ENCODE assay signal across 8 cellular contexts in genomic region chr5:96565843-96566242, GRCh38.
DNase-seq lines count a peak whose midpoint lies in the region; ATAC-seq and TF ChIP-seq lines count a peak whose summit lies in the region.

No MANE protein-coding gene starts in this region.

- peaks cover 10% of the 10 kb centered on the region for H3K27me3 Mint-ChIP-seq in T-helper 17 cell
- H3K27me3 Mint-ChIP-seq in activated T-helper 1 cell treated with anti-CD3 and anti-CD28 coated beads, Interleukin-12 subunit alpha, Interleukin-12 subunit beta, Interleukin-2, Interleukin-4 antibody, amounts not matched to agents 30 ng/mL and 10 ng/mL and 1 ng/mL, durations not matched to agents 14 hours and 24 hours and 36 hours (ENCODE audit: insufficient read depth), result no peaks in the 10 kb centered on the region

- intact Hi-C loops in activated T-helper 1 cell treated with anti-CD3 and anti-CD28 coated beads, Interleukin-12 subunit alpha, Interleukin-12 subunit beta, Interleukin-2, Interleukin-4 antibody, amounts not matched to agents 30 ng/mL and 10 ng/mL and 1 ng/mL, durations not matched to agents 14 hours and 24 hours and 36 hours (cut with micrococcal nuclease), result loop anchor here (2.0 kb wide), 1 partner anchor 29 kb away; no protein-coding TSS in a partner anchor
- intact Hi-C loops in aorta (cut with DNase I), result no loop called here

- H3K36me3 ChIP-seq in aorta (ENCODE audit: control insufficient read depth in 1 of 2, insufficient read depth in 2 of 2, low read length in 1 of 2), result no peaks in the 10 kb centered on the region

- no peaks in the 10 kb centered on the region for H3K9me3 Mint-ChIP-seq in activated T-helper 1 cell treated with anti-CD3 and anti-CD28 coated beads, Interleukin-12 subunit alpha, Interleukin-12 subunit beta, Interleukin-2, Interleukin-4 antibody, amounts not matched to agents 30 ng/mL and 10 ng/mL and 1 ng/mL, durations not matched to agents 14 hours and 24 hours and 36 hours

- H3K4me1 ChIP-seq in aorta (ENCODE audit: control insufficient read depth in 1 of 2, insufficient read depth in 2 of 2, low read length in 2 of 2), result peaks cover 0 to 4% of the 10 kb centered on the region in 2 donors

- DNase-seq in T-helper 17 cell (no peak), omental fat pad (ENCODE audit: low spot score) (no peak), NCI-H446 treated with DMSO at 0.1 percent for 48 hours (lab: John Stamatoyannopoulos, UW) (no peak), iPS-NIHi7 (ENCODE audit: extremely low spot score) (no peak), aorta (no peak)
- no peak for DNase-seq in activated T-helper 1 cell treated with anti-CD3 and anti-CD28 coated beads, Interleukin-12 subunit alpha, Interleukin-12 subunit beta, Interleukin-2, Interleukin-4 antibody, amounts not matched to agents 30 ng/mL and 10 ng/mL and 1 ng/mL, durations not matched to agents 14 hours and 24 hours and 36 hours (ENCODE audit: low spot score)

- peaks cover 4% of the 10 kb centered on the region for H3K36me3 Mint-ChIP-seq in T-helper 17 cell (ENCODE audit: low read depth)
- no peaks in the 10 kb centered on the region for H3K36me3 Mint-ChIP-seq in activated T-helper 1 cell treated with anti-CD3 and anti-CD28 coated beads, Interleukin-12 subunit alpha, Interleukin-12 subunit beta, Interleukin-2, Interleukin-4 antibody, amounts not matched to agents 30 ng/mL and 10 ng/mL and 1 ng/mL, durations not matched to agents 14 hours and 24 hours and 36 hours (ENCODE audit: low read depth)

- no peak overlapping the region for H3K27ac ChIP-seq in aorta (ENCODE audit: low read depth in 1 of 2, low read length in 2 of 2)

- ATAC-seq in GM18867 (IDR thresholded peaks at IDR 0.05; ENCODE audit: unreplicated experiment), result peak; percentile 88
- ATAC-seq in HG03025 (IDR thresholded peaks at IDR 0.05; ENCODE audit: low FRiP score, unreplicated experiment), result peak; percentile 74
- ATAC-seq in T-helper 17 cell, result no peak
- ATAC-seq in omental fat pad (ENCODE audit: low FRiP score), result peak; percentile 32
- no peak for ATAC-seq in aorta (ENCODE audit: low FRiP score)

- H3K27ac Mint-ChIP-seq in T-helper 17 cell, result no peak overlapping the region
- no peak overlapping the region for H3K27ac Mint-ChIP-seq in activated T-helper 1 cell treated with anti-CD3 and anti-CD28 coated beads, Interleukin-12 subunit alpha, Interleukin-12 subunit beta, Interleukin-2, Interleukin-4 antibody, amounts not matched to agents 30 ng/mL and 10 ng/mL and 1 ng/mL, durations not matched to agents 14 hours and 24 hours and 36 hours

- H3K4me3 Mint-ChIP-seq in T-helper 17 cell, result peak overlapping the region; percentile 39
- no peak overlapping the region for H3K4me3 Mint-ChIP-seq in activated T-helper 1 cell treated with anti-CD3 and anti-CD28 coated beads, Interleukin-12 subunit alpha, Interleukin-12 subunit beta, Interleukin-2, Interleukin-4 antibody, amounts not matched to agents 30 ng/mL and 10 ng/mL and 1 ng/mL, durations not matched to agents 14 hours and 24 hours and 36 hours

- H3K4me3 ChIP-seq in aorta (ENCODE audit: low read length in 2 of 2), result no peak overlapping the region

- WGBS in aorta, 2 donors, result 35 to 39% methylated on average over 4 of the region's 4 CpGs

- H3K4me1 Mint-ChIP-seq in T-helper 17 cell, result peaks cover 17% of the 10 kb centered on the region
- peaks cover 18% of the 10 kb centered on the region for H3K4me1 Mint-ChIP-seq in activated T-helper 1 cell treated with anti-CD3 and anti-CD28 coated beads, Interleukin-12 subunit alpha, Interleukin-12 subunit beta, Interleukin-2, Interleukin-4 antibody, amounts not matched to agents 30 ng/mL and 10 ng/mL and 1 ng/mL, durations not matched to agents 14 hours and 24 hours and 36 hours (ENCODE audit: low read depth)

- H3K27me3 ChIP-seq in aorta (ENCODE audit: control insufficient read depth in 1 of 2, insufficient read depth in 2 of 2, low read length in 1 of 2), result no peaks in the 10 kb centered on the region

- no peak for TF ChIP-seq CTCF in omental fat pad (IDR thresholded peaks at IDR 0.05)

- H3K9me3 ChIP-seq in T-helper 17 cell (ENCODE audit: control insufficient read depth, low read length, poor library complexity, severe bottlenecking), result no peaks in the 10 kb centered on the region
- no peaks in the 10 kb centered on the region for H3K9me3 ChIP-seq in aorta (ENCODE audit: control insufficient read depth, low read length)

Comparison
In these comparisons a context has a peak if more than half of its experiments do, and no peak if none do; other contexts are left out.
1. ATAC-seq: peak in GM18867 (single experiment), HG03025 (single experiment) and omental fat pad (single experiment); none in T-helper 17 cell (single experiment) and aorta (single experiment).